Comparison of ENCODE assay signal across 21 cellular contexts in the genomic region with DNA sequence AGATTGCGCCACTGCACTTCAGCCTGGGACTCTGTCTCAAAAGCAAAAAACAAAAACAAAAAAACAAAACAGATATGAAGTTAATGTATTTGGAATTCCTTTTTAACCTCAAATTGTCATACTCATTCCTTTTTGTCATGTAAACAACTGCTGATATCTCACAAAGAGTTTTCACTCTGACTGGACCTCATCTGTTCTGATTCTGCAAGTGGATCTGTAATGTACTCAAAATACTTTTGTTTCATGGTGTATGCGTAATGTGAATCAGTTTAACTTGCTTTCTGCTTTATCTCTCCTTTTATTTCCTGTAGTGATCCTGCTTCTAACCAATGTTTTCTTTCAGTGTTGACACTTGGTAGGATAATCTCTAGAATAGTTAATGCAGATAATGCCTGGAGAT.
DNase-seq lines count a peak whose midpoint lies in the region; ATAC-seq, FAIRE-seq and TF ChIP-seq lines count a peak whose summit lies in the region.
"Had no signal": no experiment of that assay in that cellular context is flagged by ENCODE, and none has a peak within 500 bp of the region (broad histone marks: within the 10 kb centered on the region; RNA-seq: fewer than 3 reads in every experiment).

No MANE protein-coding gene starts in this region.

- no peak overlapping the region for H3K4me2 ChIP-seq in mesendoderm (ENCODE audit: low read length)
- H3K4me2 ChIP-seq: GM23338 had no signal

- H3K4me3 Mint-ChIP-seq in endodermal cell, result peak overlapping the region; percentile 7
- H3K4me3 Mint-ChIP-seq: CD4-positive, CD25-positive, alpha-beta regulatory T cell; CD8-positive, alpha-beta memory T cell; GM23338; IgD-negative memory B cell had no signal

- no peak overlapping the region for H3K4ac ChIP-seq in mesendoderm (ENCODE audit: low read depth, low read length)

- no peak overlapping the region for H3K27ac Mint-ChIP-seq in endodermal cell
- H3K27ac Mint-ChIP-seq: CD8-positive, alpha-beta memory T cell; IgD-negative memory B cell had no signal

- no peak for ATAC-seq in GM18520 (IDR thresholded peaks at IDR 0.05; ENCODE audit: unreplicated experiment)
- ATAC-seq: GM23338, HepG2 had no signal

- H3K27ac ChIP-seq in endodermal cell (ENCODE audit: low read depth, low read length) (no peak overlapping the region), mesendoderm (ENCODE audit: low read depth, low read length) (no peak overlapping the region)

- no peak overlapping the region for H3K56ac ChIP-seq in mesendoderm (ENCODE audit: low read length)

- FAIRE-seq in D721Med (lab: Jason Lieb, UNC), result peak; percentile 99
- FAIRE-seq: A204.1, G401.6, GM12892, GM18507, H54, HepG2 had no signal

- H3K79me2 ChIP-seq in mesendoderm (ENCODE audit: control insufficient read depth, insufficient read depth, low read length), result no peaks in the 10 kb centered on the region

- no peaks in the 10 kb centered on the region for H3K79me1 ChIP-seq in mesendoderm (ENCODE audit: low read length)

- H3K18ac ChIP-seq in mesendoderm (ENCODE audit: low read length), result no peak overlapping the region

- H3K9me3 ChIP-seq in endodermal cell (ENCODE audit: control insufficient read depth, low read length) (no peaks in the 10 kb centered on the region), MG63 (no peaks in the 10 kb centered on the region)
- H3K9me3 ChIP-seq: BE2C had no signal

- peaks cover 4% of the 10 kb centered on the region for H3K27me3 Mint-ChIP-seq in endodermal cell (ENCODE audit: insufficient read depth)
- H3K27me3 Mint-ChIP-seq: CD4-positive, CD25-positive, alpha-beta regulatory T cell; CD8-positive, alpha-beta memory T cell; IgD-negative memory B cell had no signal

- H2BK15ac ChIP-seq in mesendoderm (replicated peaks; ENCODE audit: low read depth), result no peak overlapping the region

- H3K4me1 ChIP-seq in endodermal cell (ENCODE audit: control insufficient read depth, insufficient read depth, low read length) (peaks cover 13% of the 10 kb centered on the region), mesendoderm (ENCODE audit: control insufficient read depth, low read depth, low read length) (no peaks in the 10 kb centered on the region)

- no peak overlapping the region for H2BK5ac ChIP-seq in mesendoderm (ENCODE audit: low read length)

- H3K9me3 Mint-ChIP-seq in endodermal cell, result peaks cover 4% of the 10 kb centered on the region
- H3K9me3 Mint-ChIP-seq: CD4-positive, CD25-positive, alpha-beta regulatory T cell; IgD-negative memory B cell had no signal

- DNase-seq in D721Med (ENCODE audit: insufficient read length, low spot score), result no peak
- peak; percentile 80 for DNase-seq in amniotic epithelial cell (ENCODE audit: low read depth)
- DNase-seq in endodermal cell, result no peak
- DNase-seq in mesendoderm, result peak; percentile 6
- DNase-seq in MG63, result no peak
- DNase-seq in H7, result no peak
- DNase-seq: ACHN; BE2C; C1 segment of cervical spinal cord; CD4-positive, CD25-positive, alpha-beta regulatory T cell; CD8-positive, alpha-beta memory T cell; COR-L47 had no signal

- H3K4me1 Mint-ChIP-seq in endodermal cell, result peaks cover 46% of the 10 kb centered on the region
- H3K4me1 Mint-ChIP-seq: CD8-positive, alpha-beta memory T cell had no signal

- WGBS in endodermal cell (ENCODE audit: insufficient coverage in 1 of 2, insufficient read length in 1 of 2), 2 experiments, result 94% methylated on average over 2 of the region's 2 CpGs; no CpG with 5 or more reads in 1 of the 2 experiments
- WGBS in mesendoderm (ENCODE audit: extremely low coverage, insufficient coverage, low lambda C conversion rate), result no CpG with 5 or more reads among the region's 2 CpGs

- H3K9ac ChIP-seq in endodermal cell (ENCODE audit: extremely low read depth, low read length, poor library complexity, severe bottlenecking), result no peak overlapping the region
- no peak overlapping the region for H3K9ac ChIP-seq in mesendoderm (ENCODE audit: low read length)

- H3K4me3 ChIP-seq in endodermal cell (ENCODE audit: low read length) (no peak overlapping the region), mesendoderm (ENCODE audit: low read length) (no peak overlapping the region), MG63 (no peak overlapping the region), H7 (ENCODE audit: insufficient read depth, low read depth, low read length) (no peak overlapping the region)
- H3K4me3 ChIP-seq: GM23338 had no signal

- no peak overlapping the region for H4K5ac ChIP-seq in mesendoderm (ENCODE audit: low read length)

- TF ChIP-seq CTCF in D721Med (IDR thresholded peaks at IDR 0.05; ENCODE audit: insufficient read depth, missing control alignments), result no peak
- no peak for TF ChIP-seq CTCF in endodermal cell (conservative IDR thresholded peaks at IDR 0.05)

- H3K36me3 Mint-ChIP-seq in endodermal cell (ENCODE audit: low read depth), result peaks cover 18% of the 10 kb centered on the region

- H2AK5ac ChIP-seq in mesendoderm (ENCODE audit: low read length), result no peak overlapping the region

- peaks cover 9% of the 10 kb centered on the region for H3K36me3 ChIP-seq in endodermal cell (ENCODE audit: control insufficient read depth, insufficient read depth, low read length)
- H3K36me3 ChIP-seq in mesendoderm (ENCODE audit: control insufficient read depth, insufficient read depth, low read length), result no peaks in the 10 kb centered on the region
- H3K36me3 ChIP-seq in MG63, result peaks cover 7% of the 10 kb centered on the region; the same call in 1 of the 2 replicates
- H3K36me3 ChIP-seq in H7 (replicated peaks; ENCODE audit: control insufficient read depth, insufficient read depth, low read length), result peaks cover 1% of the 10 kb centered on the region; the same call in 1 of the 2 replicates
- H3K36me3 ChIP-seq: BE2C had no signal

- no peak overlapping the region for H4K8ac ChIP-seq in mesendoderm (ENCODE audit: low read depth, low read length)

- H2BK120ac ChIP-seq in mesendoderm (ENCODE audit: low read depth, low read length), result no peak overlapping the region

- no peak overlapping the region for H3K23ac ChIP-seq in mesendoderm (ENCODE audit: low read length)

- H3K27me3 ChIP-seq in endodermal cell (ENCODE audit: control insufficient read depth, insufficient read depth, low read length, poor library complexity, severe bottlenecking) (no peaks in the 10 kb centered on the region), mesendoderm (ENCODE audit: insufficient read depth, low read length, poor library complexity) (no peaks in the 10 kb centered on the region), MG63 (no peaks in the 10 kb centered on the region), H7 (ENCODE audit: control insufficient read depth, insufficient read depth, low read length) (no peaks in the 10 kb centered on the region)
- H3K27me3 ChIP-seq: BE2C had no signal

Comparison
In these comparisons a context has a peak if more than half of its experiments do, and no peak if none do; other contexts are left out.
1. DNase-seq: peak in amniotic epithelial cell (single experiment) and mesendoderm (single experiment); none in D721Med (single experiment), endodermal cell (single experiment), MG63 (single experiment) and H7 (single experiment).